18 cellular contexts compared by ENCODE assay signal in genomic region chr7:36775061-36775631, GRCh38. TPM values are rescaled to one million over a fixed set of nuclear protein-coding genes. Genes with fewer than 3 reads are reported as not detected.
DNase-seq lines count a peak whose midpoint lies in the region; ATAC-seq and TF ChIP-seq lines count a peak whose summit lies in the region.
"Had no signal": no experiment of that assay in that cellular context is flagged by ENCODE, and none has a peak within 500 bp of the region (broad histone marks: within the 10 kb centered on the region; RNA-seq: fewer than 3 reads in every experiment).

No MANE protein-coding gene starts in this region.

- intact Hi-C loops in left lung (cut with DNase I) = no loop called here
- intact Hi-C loops in left ventricle myocardium superior (cut with micrococcal nuclease) = no loop called here

- H3K4me1 ChIP-seq in left lung (peaks cover 0 to 36% of the 10 kb centered on the region in 2 donors), upper lobe of left lung (peaks cover 0 to 2% (median 0%) of the 10 kb centered on the region in 4 donors)
- H3K4me1 ChIP-seq: tibial artery had no signal

- peak; percentile 25 for ATAC-seq in left lung
- ATAC-seq in upper lobe of left lung (ENCODE audit: low FRiP score in 2 of 2) = peak in 1 of 2 donors; percentile 40
- no peak for ATAC-seq in left ventricle myocardium superior
- ATAC-seq: activated CD8-positive, alpha-beta memory T cell treated with anti-CD3 and anti-CD28 coated beads, Interleukin-2, amount 10 ng/mL, durations not matched to agents 7 days and 5 days had no signal

- H3K4me3 ChIP-seq in NB4 (ENCODE audit: low read depth, low read length) = no peak overlapping the region
- H3K4me3 ChIP-seq in left lung = no peak overlapping the region
- H3K4me3 ChIP-seq in upper lobe of left lung = no peak overlapping the region
- H3K4me3 ChIP-seq: tibial artery had no signal

- H3K27me3 ChIP-seq in left lung = no peaks in the 10 kb centered on the region
- no peaks in the 10 kb centered on the region for H3K27me3 ChIP-seq in upper lobe of left lung
- H3K27me3 ChIP-seq: brain microvascular endothelial cell, tibial artery had no signal

- WGBS in upper lobe of left lung, 2 donors = 64 to 90% methylated on average over 1 of the region's 1 CpG

- peak overlapping the region in 1 of 2 donors; percentile 75 for H3K27ac ChIP-seq in left lung
- H3K27ac ChIP-seq in upper lobe of left lung = peak overlapping the region; percentile 10 to 61 (median 38)
- H3K27ac ChIP-seq: brain microvascular endothelial cell, tibial artery had no signal

- peak; percentile 26 for DNase-seq in SKM-1 treated with dmso at 0.1 percent for 144 hours (lab: John Stamatoyannopoulos, UW; ENCODE audit: unreplicated experiment)
- no peak for DNase-seq in SKM-1 (lab: John Stamatoyannopoulos, UW; ENCODE audit: unreplicated experiment)
- DNase-seq in NB4 (ENCODE audit: low read depth) = peak; percentile 76
- DNase-seq in left lung = no peak
- DNase-seq in upper lobe of left lung = no peak
- no peak for DNase-seq in stimulated activated CD4-positive, alpha-beta T cell treated with anti-CD3 and anti-CD28 coated beads, Interleukin-4, amount 100 ng/mL, for 4 hours
- DNase-seq in left ventricle myocardium superior = no peak
- no peak for DNase-seq in T-helper 9 cell
- DNase-seq: activated CD8-positive, alpha-beta memory T cell treated with anti-CD3 and anti-CD28 coated beads, Interleukin-2, amount 10 ng/mL, durations not matched to agents 7 days and 5 days; activated naive CD4-positive, alpha-beta T cell treated with Interleukin-2 at 50 U/mL for 16 hours; brain microvascular endothelial cell; DMS153; effector CD4-positive, alpha-beta T cell; NCI-H2107; nephron progenitor cell; retina; SK-N-SH had no signal

- TF ChIP-seq POLR2A in NB4 (IDR thresholded peaks at IDR 0.05; ENCODE audit: extremely low read depth, insufficient read length) = no peak
- no peak for TF ChIP-seq POLR2A in upper lobe of left lung (IDR thresholded peaks at IDR 0.05)

- H3K9me3 ChIP-seq in left lung (no peaks in the 10 kb centered on the region), upper lobe of left lung (no peaks in the 10 kb centered on the region)
- H3K9me3 ChIP-seq: SK-N-SH, tibial artery had no signal

- H3K36me3 ChIP-seq in left lung (no peaks in the 10 kb centered on the region), upper lobe of left lung (no peaks in the 10 kb centered on the region)
- H3K36me3 ChIP-seq: brain microvascular endothelial cell, tibial artery had no signal

- no peak for TF ChIP-seq CTCF in NB4 (IDR thresholded peaks at IDR 0.05; ENCODE audit: low read depth, low read length)
- TF ChIP-seq CTCF in left lung (IDR thresholded peaks at IDR 0.05) = no peak
- TF ChIP-seq CTCF in upper lobe of left lung (IDR thresholded peaks at IDR 0.05) = no peak

- TF ChIP-seq EP300 in upper lobe of left lung (IDR thresholded peaks at IDR 0.05) = no peak

RNA-seq across cellular contexts. Expression of gene AOAH, which starts 50.9 kb away (rescaled TPM):
- total RNA-seq in left lung (10 to 100 TPM; 13.4 to 28.2 TPM), upper lobe of left lung (10 to 100 TPM; 18.5 to 36.8 (median 25.7) TPM), left ventricle myocardium superior (2.4 TPM)

Comparison
In these comparisons a context has a peak if more than half of its experiments do, and no peak if none do; other contexts are left out.
1. DNase-seq: peak in SKM-1 treated with dmso at 0.1 percent for 144 hours (single experiment) and NB4 (single experiment); none in SKM-1 (single experiment), left lung (0 of 2), upper lobe of left lung (0 of 2), stimulated activated CD4-positive, alpha-beta T cell treated with anti-CD3 and anti-CD28 coated beads, Interleukin-4, amount 100 ng/mL, for 4 hours (0 of 2), left ventricle myocardium superior (single experiment) and T-helper 9 cell (single experiment).